Comparison of ENCODE assay signal across 20 cellular contexts in genomic region chr11:24781288-24781687, GRCh38.
DNase-seq lines count a peak whose midpoint lies in the region; ATAC-seq and TF ChIP-seq lines count a peak whose summit lies in the region.
"Had no signal": no experiment of that assay in that cellular context is flagged by ENCODE, and none has a peak within 500 bp of the region (broad histone marks: within the 10 kb centered on the region; RNA-seq: fewer than 3 reads in every experiment).

No MANE protein-coding gene starts in this region.

- intact Hi-C loops in right lobe of liver (cut with DNase I) (no loop called here), left ventricle myocardium superior (cut with micrococcal nuclease) (no loop called here)

- H3K36me3 Mint-ChIP-seq in chondrocyte (ENCODE audit: low read depth) = no peaks in the 10 kb centered on the region
- H3K36me3 Mint-ChIP-seq: CD8-positive, alpha-beta memory T cell had no signal

- no peaks in the 10 kb centered on the region for H3K9me3 ChIP-seq in right lobe of liver
- H3K9me3 ChIP-seq: SK-N-SH had no signal

- H3K9me3 Mint-ChIP-seq in chondrocyte (ENCODE audit: low read depth) = no peaks in the 10 kb centered on the region
- H3K9me3 Mint-ChIP-seq: GM23338; T-helper 1 cell treated with Interleukin-12 subunit alpha and Interleukin-12 subunit beta and Interleukin-4 antibody, amounts not matched to agents 30 μg/mL and 1 μg/mL, for 36 hours had no signal

- H3K4me1 Mint-ChIP-seq in chondrocyte (ENCODE audit: low read depth) = no peaks in the 10 kb centered on the region
- H3K4me1 Mint-ChIP-seq: B cell; CD8-positive, alpha-beta memory T cell had no signal

- peaks cover 4% of the 10 kb centered on the region for H3K27me3 Mint-ChIP-seq in chondrocyte (ENCODE audit: low read depth)
- H3K27me3 Mint-ChIP-seq: B cell; CD8-positive, alpha-beta memory T cell had no signal

- no peak overlapping the region for H3K27ac Mint-ChIP-seq in chondrocyte (ENCODE audit: unreplicated experiment)
- H3K27ac Mint-ChIP-seq: B cell; CD8-positive, alpha-beta memory T cell; GM23338; T-helper 1 cell treated with Interleukin-12 subunit alpha and Interleukin-12 subunit beta and Interleukin-4 antibody, amounts not matched to agents 30 μg/mL and 1 μg/mL, for 36 hours had no signal

- H3K4me3 Mint-ChIP-seq in chondrocyte (ENCODE audit: unreplicated experiment) = no peak overlapping the region
- H3K4me3 Mint-ChIP-seq: B cell; CD8-positive, alpha-beta memory T cell; GM23338; T-helper 1 cell treated with Interleukin-12 subunit alpha and Interleukin-12 subunit beta and Interleukin-4 antibody, amounts not matched to agents 30 μg/mL and 1 μg/mL, for 36 hours had no signal

- no peaks in the 10 kb centered on the region for H3K27me3 ChIP-seq in right lobe of liver

- no peak overlapping the region for H3K4me3 ChIP-seq in right lobe of liver
- H3K4me3 ChIP-seq: GM12878, GM23338 had no signal

- peak in 1 of 4 donors; percentile 53 for ATAC-seq in right lobe of liver
- no peak for ATAC-seq in left ventricle myocardium superior
- ATAC-seq: GM12878, Panc1, Right ventricle myocardium inferior had no signal

- H3K36me3 ChIP-seq in right lobe of liver = no peaks in the 10 kb centered on the region

- H3K4me1 ChIP-seq in right lobe of liver = no peaks in the 10 kb centered on the region

- no peak for TF ChIP-seq POLR2A in right lobe of liver (IDR thresholded peaks at IDR 0.05)

- peak; percentile 26 for TF ChIP-seq CTCF in chondrocyte (IDR thresholded peaks at IDR 0.05)
- peak in 3 of 4 donors; percentile 13 to 36 (median 24) for TF ChIP-seq CTCF in right lobe of liver (IDR thresholded peaks at IDR 0.05)

- no peak overlapping the region for H3K27ac ChIP-seq in right lobe of liver

- DNase-seq in DMS53 treated with DMSO at 0.1 percent for 48 hours (lab: John Stamatoyannopoulos, UW; ENCODE audit: unreplicated experiment) = peak; percentile 12
- peak; percentile 46 for DNase-seq in NCI-H69 (lab: John Stamatoyannopoulos, UW)
- DNase-seq in chondrocyte (ENCODE audit: low spot score) = no peak
- no peak for DNase-seq in right lobe of liver
- DNase-seq in pons (ENCODE audit: low spot score) = no peak
- no peak for DNase-seq in GDM1 (lab: John Stamatoyannopoulos, UW)
- no peak for DNase-seq in left ventricle myocardium superior
- DNase-seq: CD8-positive, alpha-beta memory T cell; DMS 273 treated with DMSO at 0.1 percent for 48 hours; Karpas-422; NCI-H1417 treated with DMSO at 0.1 percent for 48 hours; NCI-H2029; NCI-H524 treated with DMSO at 0.1 percent for 48 hours; SK-N-SH had no signal

Comparison
In these comparisons a context has a peak if more than half of its experiments do, and no peak if none do; other contexts are left out.
1. DNase-seq: peak in DMS53 treated with DMSO at 0.1 percent for 48 hours (single experiment) and NCI-H69 (single experiment); none in chondrocyte (single experiment), right lobe of liver (0 of 3), pons (single experiment), GDM1 (single experiment) and left ventricle myocardium superior (single experiment).